ENCODE assay signal across 21 cellular contexts in genomic region chr3:197462808-197463207, GRCh38.
DNase-seq lines count a peak whose midpoint lies in the region; ATAC-seq, FAIRE-seq and TF ChIP-seq lines count a peak whose summit lies in the region.
"Had no signal": no experiment of that assay in that cellular context is flagged by ENCODE, and none has a peak within 500 bp of the region (broad histone marks: within the 10 kb centered on the region; RNA-seq: fewer than 3 reads in every experiment).

No MANE protein-coding gene starts in this region.

- H3K9me1 ChIP-seq in IMR-90 (ENCODE audit: insufficient read depth, low read length): peaks cover 3% of the 10 kb centered on the region; the same call in 1 of the 2 replicates
- H3K9me1 ChIP-seq in K562 (ENCODE audit: control insufficient read depth, insufficient read depth, low read length): no peaks in the 10 kb centered on the region

- no peak overlapping the region for H4K8ac ChIP-seq in IMR-90 (ENCODE audit: low read depth in 2 of 2, low read length in 2 of 2)

- peak overlapping the region; percentile 68; the same call in 1 of the 2 replicates for H3K27ac ChIP-seq in ACC112 (ENCODE audit: low read depth, low read length)
- H3K27ac ChIP-seq in IMR-90 (ENCODE audit: insufficient read depth, low read length): no peak overlapping the region
- H3K27ac ChIP-seq in K562 (ENCODE audit: extremely low read depth, low read depth, low read length): no peak overlapping the region
- peak overlapping the region; percentile 61 for H3K27ac ChIP-seq in osteoblast (ENCODE audit: low read depth, low read length)
- no peak overlapping the region for H3K27ac ChIP-seq in Peyer's patch

- WGBS in IMR-90 (ENCODE audit: extremely low coverage in 2 of 2, insufficient read length in 1 of 2), 2 experiments: 74% methylated on average over 3 of the region's 7 CpGs; no CpG with 5 or more reads in 1 of the 2 experiments
- 6% methylated on average over 7 of the region's 7 CpGs for WGBS in K562 (ENCODE audit: insufficient coverage, low coverage, missing lambda C conversion rate)

- no peak overlapping the region for H3K18ac ChIP-seq in IMR-90 (ENCODE audit: low read depth, low read length)

- no peak overlapping the region for H3K4me3 ChIP-seq in ACC112 (ENCODE audit: low read depth, low read length)
- no peak overlapping the region for H3K4me3 ChIP-seq in IMR-90 (ENCODE audit: insufficient read depth, low read depth, low read length)
- H3K4me3 ChIP-seq in K562: no peak overlapping the region
- H3K4me3 ChIP-seq in osteoblast (ENCODE audit: insufficient read depth, low read length): no peak overlapping the region
- no peak overlapping the region for H3K4me3 ChIP-seq in Peyer's patch

- H3K9me3 ChIP-seq in IMR-90 (ENCODE audit: control insufficient read depth, insufficient read depth, low read length): no peaks in the 10 kb centered on the region
- no peaks in the 10 kb centered on the region for H3K9me3 ChIP-seq in K562 (replicated peaks; ENCODE audit: control insufficient read depth, insufficient read depth, low read depth, low read length)
- H3K9me3 ChIP-seq in osteoblast (ENCODE audit: low read depth, low read length): no peaks in the 10 kb centered on the region
- no peaks in the 10 kb centered on the region for H3K9me3 ChIP-seq in Peyer's patch
- H3K9me3 ChIP-seq: Caco-2 had no signal

- ATAC-seq in IMR-90 (ENCODE audit: low read depth) (no peak), K562 (no peak), sciatic nerve (no peak), GM19351 (IDR thresholded peaks at IDR 0.05; ENCODE audit: unreplicated experiment) (no peak)

- FAIRE-seq in K562 (lab: Jason Lieb, UNC): no peak
- FAIRE-seq: GM18507, RCC 7860 had no signal

- in situ Hi-C loops in IMR-90 (cut with MboI; ENCODE audit: low sequenced_read_pairs): no loop called here
- in situ Hi-C loops in K562 (cut with MboI): no loop called here

- H3K23ac ChIP-seq in IMR-90 (ENCODE audit: low read depth, low read length): no peak overlapping the region

- no peak for TF ChIP-seq CTCF in IMR-90 (conservative IDR thresholded peaks at IDR 0.05; ENCODE audit: low read depth, low read length)
- TF ChIP-seq CTCF in K562 (IDR thresholded peaks at IDR 0.05 in 2 of 3, conservative IDR thresholded peaks at IDR 0.05 in 1 of 3; ENCODE audit: insufficient read depth in 2 of 3, low read depth in 1 of 3, low read length in 3 of 3): no peak
- TF ChIP-seq CTCF in osteoblast (IDR thresholded peaks at IDR 0.05; ENCODE audit: extremely low read depth, low read depth, low read length): no peak
- no peak for TF ChIP-seq CTCF in Peyer's patch (IDR thresholded peaks at IDR 0.05)

- H4K5ac ChIP-seq in IMR-90 (ENCODE audit: low read depth, low read length): no peak overlapping the region

- DNase-seq in IMR-90 (no peak), K562 (ENCODE audit: extremely low read depth in 1 of 4, low spot score in 3 of 4) (no peak), osteoblast (ENCODE audit: insufficient read length, low spot score, missing footprints) (no peak), sciatic nerve (ENCODE audit: low spot score) (no peak), Peyer's patch (no peak)
- DNase-seq: Caco-2; CD4-positive, CD25-positive, alpha-beta regulatory T cell; GDM1; KBM-7; MM.1S; NCI-H1048; NCI-H1417 treated with DMSO at 0.1 percent for 48 hours; NCI-H187; NCI-H2107; NCI-H524; NCI-H82; Right ventricle myocardium superior had no signal

- POLR2A ChIA-PET in IMR-90 (lab: Charles Lee; ENCODE audit: unreplicated experiment): no interaction called here
- POLR2A ChIA-PET in K562 (lab: Yijun Ruan, JAX): interaction anchor here (0.5 to 0.7 kb wide), 2 partner anchors 9 to 141 kb away, joined by 3 read pairs; no protein-coding TSS in a partner anchor

- no peak overlapping the region for H2BK5ac ChIP-seq in IMR-90 (ENCODE audit: low read depth, low read length, poor library complexity, severe bottlenecking)

- H3K79me2 ChIP-seq in ACC112 (ENCODE audit: control insufficient read depth, insufficient read depth, low read length, unreplicated experiment): no peaks in the 10 kb centered on the region
- H3K79me2 ChIP-seq in K562 (ENCODE audit: control insufficient read depth, insufficient read depth, low read length): no peaks in the 10 kb centered on the region
- H3K79me2 ChIP-seq in osteoblast (ENCODE audit: insufficient read depth, low read length): no peaks in the 10 kb centered on the region

- H3K4me2 ChIP-seq in IMR-90 (ENCODE audit: low read depth, low read length): no peak overlapping the region
- H3K4me2 ChIP-seq in K562 (ENCODE audit: insufficient read depth, low read length): no peak overlapping the region
- no peak overlapping the region for H3K4me2 ChIP-seq in osteoblast (ENCODE audit: insufficient read depth, low read length)

- H3K36me3 ChIP-seq in ACC112 (ENCODE audit: insufficient read depth, low read length) (no peaks in the 10 kb centered on the region), IMR-90 (ENCODE audit: control insufficient read depth, insufficient read depth, low read length) (no peaks in the 10 kb centered on the region), K562 (ENCODE audit: control insufficient read depth, insufficient read depth, low read length) (no peaks in the 10 kb centered on the region), osteoblast (ENCODE audit: insufficient read depth, low read length) (no peaks in the 10 kb centered on the region), Peyer's patch (no peaks in the 10 kb centered on the region)

- no peak overlapping the region for H2BK20ac ChIP-seq in IMR-90 (ENCODE audit: low read depth, low read length)

- H3K27me3 ChIP-seq in ACC112 (ENCODE audit: insufficient read depth, low read length) (no peaks in the 10 kb centered on the region), IMR-90 (ENCODE audit: control insufficient read depth, insufficient read depth, low read length) (no peaks in the 10 kb centered on the region), K562 (ENCODE audit: control insufficient read depth in 2 of 2, insufficient read depth in 2 of 2, low read length in 2 of 2) (peaks cover 8 to 38% of the 10 kb centered on the region in 2 experiments; a peak in 4 of 5 replicates), osteoblast (ENCODE audit: insufficient read depth, low read length) (no peaks in the 10 kb centered on the region), Peyer's patch (no peaks in the 10 kb centered on the region)

- H3K9ac ChIP-seq in IMR-90 (ENCODE audit: low read depth, low read length) (no peak overlapping the region), K562 (ENCODE audit: insufficient read depth in 1 of 2, low read depth in 2 of 2, low read length in 2 of 2) (no peak overlapping the region)

- peak overlapping the region; percentile 27 for H2AK5ac ChIP-seq in IMR-90 (ENCODE audit: low read depth, low read length)

- intact Hi-C loops in IMR-90 (cut with micrococcal nuclease): no loop called here
- intact Hi-C loops in K562 (cut with micrococcal nuclease): no loop called here
- intact Hi-C loops in sciatic nerve (cut with DNase I): no loop called here

- H4K20me1 ChIP-seq in IMR-90 (ENCODE audit: insufficient read depth, low read length) (no peaks in the 10 kb centered on the region), K562 (replicated peaks; ENCODE audit: control insufficient read depth, insufficient read depth, low read length) (no peaks in the 10 kb centered on the region), osteoblast (ENCODE audit: insufficient read depth, low read length) (no peaks in the 10 kb centered on the region)

- BruUV-seq in IMR-90 (replicated peaks; lab: Mats Ljungman, UMichigan) (no TSS peak), K562 (replicated peaks; lab: Mats Ljungman, UMichigan) (no TSS peak)

- H2AFZ ChIP-seq in ACC112 (ENCODE audit: low read length, unreplicated experiment) (no peak overlapping the region), IMR-90 (replicated peaks; ENCODE audit: low read length, poor library complexity) (no peak overlapping the region), K562 (ENCODE audit: low read depth, low read length) (no peak overlapping the region), osteoblast (ENCODE audit: low read length) (no peak overlapping the region)

- no peak overlapping the region for H2BK15ac ChIP-seq in IMR-90 (ENCODE audit: low read depth, low read length)

- H3K4ac ChIP-seq in IMR-90 (ENCODE audit: low read depth, low read length): no peak overlapping the region

- H3K79me1 ChIP-seq in IMR-90 (ENCODE audit: low read depth in 1 of 2, low read length in 2 of 2): no peaks in the 10 kb centered on the region

- no peak overlapping the region for H4K91ac ChIP-seq in IMR-90 (ENCODE audit: insufficient read depth, low read depth, low read length)

- no peak overlapping the region for H2AK9ac ChIP-seq in IMR-90 (replicated peaks; ENCODE audit: low read depth, low read length, poor library complexity)

- TF ChIP-seq POLR2A in IMR-90 (IDR thresholded peaks at IDR 0.05; ENCODE audit: low read depth, low read length): no peak
- no peak for TF ChIP-seq POLR2A in K562 (conservative IDR thresholded peaks at IDR 0.05)
- no peak for TF ChIP-seq POLR2A in Peyer's patch (IDR thresholded peaks at IDR 0.05)

- TF ChIP-seq RAD21 in IMR-90 (IDR thresholded peaks at IDR 0.05; ENCODE audit: low read length): no peak
- no peak for TF ChIP-seq RAD21 in K562 (CRISPR knock-in tag; conservative IDR thresholded peaks at IDR 0.05 in 1 of 2, IDR thresholded peaks at IDR 0.05 in 1 of 2)

- H3K56ac ChIP-seq in IMR-90 (ENCODE audit: extremely low read depth, insufficient read depth, low read length): no peak overlapping the region

- no peak for TF ChIP-seq EP300 in K562 (IDR thresholded peaks at IDR 0.05; ENCODE audit: low read length)

- dilution Hi-C loops in IMR-90 (cut with HindIII; ENCODE audit: low sequenced_read_pairs, unreplicated experiment): no loop called here

- CTCF ChIA-PET in IMR-90 (lab: Yijun Ruan, JAX) (interaction anchor here (1.4 kb wide), 1 partner anchor 35 kb away, joined by 4 read pairs; no protein-coding TSS in a partner anchor), K562 (lab: Yijun Ruan, JAX; ENCODE audit: low intra/inter-chr PET ratio) (no interaction called here)

- peak overlapping the region; percentile 48 for H2BK120ac ChIP-seq in IMR-90 (ENCODE audit: low read depth, low read length)

- H3K4me1 ChIP-seq in ACC112 (ENCODE audit: control insufficient read depth, insufficient read depth, low read length, unreplicated experiment) (peaks cover 25% of the 10 kb centered on the region), IMR-90 (ENCODE audit: control insufficient read depth, insufficient read depth, low read length) (peaks cover 8% of the 10 kb centered on the region), K562 (replicated peaks in 1 of 2; ENCODE audit: control insufficient read depth in 2 of 2, insufficient read depth in 2 of 2, low read length in 2 of 2) (no peaks in the 10 kb centered on the region), osteoblast (ENCODE audit: insufficient read depth, low read length) (peaks cover 30% of the 10 kb centered on the region), Peyer's patch (peaks cover 0 to 24% (median 0%) of the 10 kb centered on the region in 4 donors)

- H3K14ac ChIP-seq in IMR-90 (replicated peaks; ENCODE audit: low read depth, low read length): no peak overlapping the region

TF ChIP-seq in IMR-90, 13 proteins besides CTCF, POLR2A, EP300 and RAD21 (continues in another document):
- TF ChIP-seq RFX5 (IDR thresholded peaks at IDR 0.05; ENCODE audit: low read depth, low read length): no peak
- no peak for TF ChIP-seq RCOR1 (IDR thresholded peaks at IDR 0.05; ENCODE audit: insufficient replicate concordance, low read length)

TF ChIP-seq in K562, 482 proteins besides CTCF, POLR2A, EP300 and RAD21:
- TF ChIP-seq RFX1 (IDR thresholded peaks at IDR 0.05) (peak; percentile 87), HNRNPL (IDR thresholded peaks at IDR 0.05; ENCODE audit: low read depth, low read length) (no peak)

Comparison
In these comparisons a context has a peak if more than half of its experiments do, and no peak if none do; other contexts are left out.
1. H3K27ac ChIP-seq: peak in ACC112 (single experiment) and osteoblast (single experiment); none in IMR-90 (single experiment), K562 (single experiment) and Peyer's patch (0 of 4).